ENCODE assay signal across 29 cellular contexts in the genomic region with DNA sequence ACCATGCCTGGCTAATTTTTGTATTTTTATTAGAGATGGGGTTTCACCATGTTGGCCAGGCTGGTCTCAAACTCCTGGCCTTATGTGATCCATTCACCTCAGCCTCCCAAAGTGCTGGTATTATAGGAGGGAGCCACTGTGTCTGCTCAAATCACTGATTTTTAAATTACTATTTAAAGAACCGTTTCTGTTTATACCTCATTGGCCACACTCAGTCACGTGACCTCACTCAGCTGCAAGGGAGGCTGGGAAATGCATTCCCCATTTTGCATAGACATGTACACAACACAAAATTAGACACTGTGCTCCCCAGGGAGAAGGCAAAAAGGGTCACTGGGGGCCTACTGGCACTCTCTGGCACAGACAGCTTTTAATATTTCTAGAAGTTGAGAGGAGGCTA. TPM values are rescaled to one million over a fixed set of nuclear protein-coding genes. Genes with fewer than 3 reads are reported as not detected.
"Had no signal": no experiment of that assay in that cellular context is flagged by ENCODE, and none has a peak within 500 bp of the region (broad histone marks: within the 10 kb centered on the region; RNA-seq: fewer than 3 reads in every experiment).

No MANE protein-coding gene starts in this region.

- DNase-seq: activated CD4-positive, alpha-beta T cell treated with anti-CD3 and anti-CD28 coated beads for 1 hour; activated CD4-positive, alpha-beta T cell treated with anti-CD3 and anti-CD28 coated beads, Interleukin-2, amount 50 U/mL, for 4 hours; activated gamma-delta T cell treated with Interleukin-2 at 50 U/mL for 16 hours; activated T-cell treated with anti-CD3 and anti-CD28 coated beads for 4 hours; adrenal gland; cerebellar nuclear complex; effector CD8-positive, alpha-beta T cell; gastrocnemius medialis; heart left ventricle; immature natural killer cell; kidney glomerular epithelial cell; left ventricle myocardium inferior; mammary epithelial cell; right cardiac atrium; stimulated activated CD4-positive, alpha-beta T cell treated with anti-CD3 and anti-CD28 coated beads, Interleukin-2, amount 100 ng/mL, for 48 hours; stimulated activated naive CD8-positive, alpha-beta T cell treated with anti-CD3 and anti-CD28 coated beads, Interleukin-15, amount 100 ng/mL, for 72 hours; T-helper 2 cell; WERI-Rb-1 had no signal

- ATAC-seq: activated naive CD4-positive, alpha-beta T cell treated with anti-CD3 and anti-CD28 coated beads, Interleukin-2, amount 50 U/mL, for 72 hours; esophagus mucosa; gastrocnemius medialis; heart left ventricle; right cardiac atrium; stimulated activated naive CD8-positive, alpha-beta T cell treated with anti-CD3 and anti-CD28 coated beads, Interleukin-15, amount 100 ng/mL, for 72 hours had no signal

- H3K4me3 Mint-ChIP-seq: activated T-helper 1 cell treated with anti-CD3 and anti-CD28 coated beads, Interleukin-12 subunit alpha, Interleukin-12 subunit beta, Interleukin-2, Interleukin-4 antibody, amounts not matched to agents 30 ng/mL and 10 ng/mL and 1 ng/mL, durations not matched to agents 14 hours and 24 hours and 36 hours; immature natural killer cell; neural crest cell; stimulated activated naive CD8-positive, alpha-beta T cell treated with anti-CD3 and anti-CD28 coated beads, Interleukin-15, amount 100 ng/mL, for 72 hours; type B pancreatic cell had no signal

- H3K36me3 Mint-ChIP-seq: activated naive CD4-positive, alpha-beta T cell treated with anti-CD3 and anti-CD28 coated beads, Interleukin-2, amount 50 U/mL, for 72 hours; immature natural killer cell; type B pancreatic cell had no signal

- H3K27ac ChIP-seq: adrenal gland, gastrocnemius medialis, heart left ventricle, left ventricle myocardium inferior, prostate gland, skin epidermis, suprapubic skin, WERI-Rb-1 had no signal

- H3K9me3 ChIP-seq: adrenal gland, gastrocnemius medialis, heart left ventricle, left ventricle myocardium inferior, prostate gland, suprapubic skin had no signal

- FAIRE-seq: astrocyte, bronchial epithelial cell had no signal

- H3K36me3 ChIP-seq: adrenal gland, gastrocnemius medialis, heart left ventricle, left ventricle myocardium inferior, prostate gland, suprapubic skin, WERI-Rb-1 had no signal

- H3K4me1 Mint-ChIP-seq: immature natural killer cell; neural crest cell; stimulated activated naive CD8-positive, alpha-beta T cell treated with anti-CD3 and anti-CD28 coated beads, Interleukin-15, amount 100 ng/mL, for 72 hours had no signal

- H3K27ac Mint-ChIP-seq: activated T-helper 1 cell treated with anti-CD3 and anti-CD28 coated beads, Interleukin-12 subunit alpha, Interleukin-12 subunit beta, Interleukin-2, Interleukin-4 antibody, amounts not matched to agents 30 ng/mL and 10 ng/mL and 1 ng/mL, durations not matched to agents 14 hours and 24 hours and 36 hours; immature natural killer cell; stimulated activated naive CD8-positive, alpha-beta T cell treated with anti-CD3 and anti-CD28 coated beads, Interleukin-15, amount 100 ng/mL, for 72 hours; type B pancreatic cell had no signal

- H3K27me3 ChIP-seq: adrenal gland, gastrocnemius medialis, heart left ventricle, suprapubic skin had no signal

- H3K4me3 ChIP-seq: adrenal gland, gastrocnemius medialis, heart left ventricle, left ventricle myocardium inferior, prostate gland, skin epidermis, suprapubic skin had no signal

- H3K4me1 ChIP-seq: adrenal gland, gastrocnemius medialis, heart left ventricle, left ventricle myocardium inferior, prostate gland, suprapubic skin had no signal

- H3K9me3 Mint-ChIP-seq: activated naive CD4-positive, alpha-beta T cell treated with anti-CD3 and anti-CD28 coated beads, Interleukin-2, amount 50 U/mL, for 72 hours; activated T-helper 1 cell treated with anti-CD3 and anti-CD28 coated beads, Interleukin-12 subunit alpha, Interleukin-12 subunit beta, Interleukin-2, Interleukin-4 antibody, amounts not matched to agents 30 ng/mL and 10 ng/mL and 1 ng/mL, durations not matched to agents 14 hours and 24 hours and 36 hours; immature natural killer cell; neural crest cell; stimulated activated naive CD8-positive, alpha-beta T cell treated with anti-CD3 and anti-CD28 coated beads, Interleukin-15, amount 100 ng/mL, for 72 hours; type B pancreatic cell had no signal

RNA-seq across cellular contexts. Expression of gene OPN1SW, which starts 50.1 kb away (rescaled TPM):
- total RNA-seq: activated naive CD4-positive, alpha-beta T cell treated with anti-CD3 and anti-CD28 coated beads, Interleukin-2, amount 50 U/mL, for 72 hours; activated T-helper 1 cell treated with anti-CD3 and anti-CD28 coated beads, Interleukin-12 subunit alpha, Interleukin-12 subunit beta, Interleukin-2, Interleukin-4 antibody, amounts not matched to agents 30 ng/mL and 10 ng/mL and 1 ng/mL, durations not matched to agents 14 hours and 24 hours and 36 hours; adrenal gland; astrocyte; bronchial epithelial cell; esophagus mucosa; gastrocnemius medialis; heart left ventricle; left ventricle myocardium inferior; mammary epithelial cell; neural crest cell; osteocyte; prostate gland; right cardiac atrium; suprapubic skin had no signal
- polyA plus RNA-seq: adrenal gland, heart left ventricle, immature natural killer cell, mammary epithelial cell, right cardiac atrium had no signal

RNA-seq across cellular contexts. Expression of gene GARIN1A, which starts 53.4 kb away (rescaled TPM):
- polyA plus RNA-seq: immature natural killer cell had no signal
